ENCODE assay signal across 16 cellular contexts in genomic region chr12:80710727-80711066, GRCh38. TPM values are rescaled to one million over a fixed set of nuclear protein-coding genes. Genes with fewer than 3 reads are reported as not detected.
DNase-seq lines count a peak whose midpoint lies in the region; ATAC-seq and TF ChIP-seq lines count a peak whose summit lies in the region.
"Had no signal": no experiment of that assay in that cellular context is flagged by ENCODE, and none has a peak within 500 bp of the region (broad histone marks: within the 10 kb centered on the region; RNA-seq: fewer than 3 reads in every experiment).

No MANE protein-coding gene starts in this region.

- ATAC-seq in GM18870 (IDR thresholded peaks at IDR 0.05; ENCODE audit: unreplicated experiment), result peak; percentile 29
- peak; percentile 25 for ATAC-seq in GM21529 (IDR thresholded peaks at IDR 0.05; ENCODE audit: unreplicated experiment)
- ATAC-seq in HG03139 (IDR thresholded peaks at IDR 0.05; ENCODE audit: unreplicated experiment), result peak; percentile 8
- no peak for ATAC-seq in GM18858 (IDR thresholded peaks at IDR 0.05; ENCODE audit: unreplicated experiment)
- ATAC-seq in activated CD8-positive, alpha-beta memory T cell treated with anti-CD3 and anti-CD28 coated beads, Interleukin-2, amount 10 ng/mL, durations not matched to agents 7 days and 5 days, result no peak
- no peak for ATAC-seq in GM21526 (IDR thresholded peaks at IDR 0.05; ENCODE audit: low FRiP score, unreplicated experiment)
- ATAC-seq: activated CD8-positive, alpha-beta T cell treated with anti-CD3 and anti-CD28 coated beads for 36 hours had no signal

- TF ChIP-seq CTCF in endothelial cell (IDR thresholded peaks at IDR 0.05; ENCODE audit: unreplicated experiment), result no peak

- H3K9me3 Mint-ChIP-seq in endothelial cell (ENCODE audit: unreplicated experiment), result no peaks in the 10 kb centered on the region
- no peaks in the 10 kb centered on the region for H3K9me3 Mint-ChIP-seq in activated CD8-positive, alpha-beta memory T cell treated with anti-CD3 and anti-CD28 coated beads, Interleukin-2, amount 10 ng/mL, durations not matched to agents 7 days and 5 days (ENCODE audit: low read depth)
- H3K9me3 Mint-ChIP-seq: dendritic cell treated with granulocyte-macrophage colony-stimulating factor and Interleukin-4, amounts not matched to agents 40 ng/mL and 50 ng/mL, for 4 days had no signal

- H3K27me3 Mint-ChIP-seq in endothelial cell (ENCODE audit: unreplicated experiment), result peaks cover 15% of the 10 kb centered on the region
- H3K27me3 Mint-ChIP-seq in activated CD8-positive, alpha-beta memory T cell treated with anti-CD3 and anti-CD28 coated beads, Interleukin-2, amount 10 ng/mL, durations not matched to agents 7 days and 5 days, result peaks cover 54% of the 10 kb centered on the region

- peaks cover 59% of the 10 kb centered on the region for H3K4me1 Mint-ChIP-seq in endothelial cell (ENCODE audit: unreplicated experiment)
- H3K4me1 Mint-ChIP-seq in activated CD8-positive, alpha-beta memory T cell treated with anti-CD3 and anti-CD28 coated beads, Interleukin-2, amount 10 ng/mL, durations not matched to agents 7 days and 5 days, result peaks cover 5% of the 10 kb centered on the region

- H3K36me3 Mint-ChIP-seq in endothelial cell (ENCODE audit: low read depth, unreplicated experiment), result no peaks in the 10 kb centered on the region
- H3K36me3 Mint-ChIP-seq in activated CD8-positive, alpha-beta memory T cell treated with anti-CD3 and anti-CD28 coated beads, Interleukin-2, amount 10 ng/mL, durations not matched to agents 7 days and 5 days, result peaks cover 2% of the 10 kb centered on the region

- H3K4me3 Mint-ChIP-seq in endothelial cell (ENCODE audit: unreplicated experiment), result no peak overlapping the region
- H3K4me3 Mint-ChIP-seq in activated CD8-positive, alpha-beta memory T cell treated with anti-CD3 and anti-CD28 coated beads, Interleukin-2, amount 10 ng/mL, durations not matched to agents 7 days and 5 days, result no peak overlapping the region
- H3K4me3 Mint-ChIP-seq: activated CD8-positive, alpha-beta T cell treated with anti-CD3 and anti-CD28 coated beads for 36 hours; dendritic cell treated with granulocyte-macrophage colony-stimulating factor and Interleukin-4, amounts not matched to agents 40 ng/mL and 50 ng/mL, for 4 days had no signal

- DNase-seq in endothelial cell (ENCODE audit: low spot score), result no peak
- no peak for DNase-seq in activated CD8-positive, alpha-beta memory T cell treated with anti-CD3 and anti-CD28 coated beads, Interleukin-2, amount 10 ng/mL, durations not matched to agents 7 days and 5 days
- DNase-seq in DMS 273 (lab: John Stamatoyannopoulos, UW; ENCODE audit: unreplicated experiment), result no peak
- DNase-seq: activated CD8-positive, alpha-beta T cell treated with anti-CD3 and anti-CD28 coated beads for 36 hours; activated effector memory CD4-positive, alpha-beta T cell treated with Interleukin-2 at 50 U/mL for 16 hours; esophagus squamous epithelium; NCI-H1694 treated with DMSO at 0.1 percent for 48 hours; NCI-H510A treated with DMSO at 0.1 percent for 48 hours had no signal

- CTCF ChIA-PET in activated CD8-positive, alpha-beta memory T cell treated with anti-CD3 and anti-CD28 coated beads, Interleukin-2, amount 10 ng/mL, durations not matched to agents 7 days and 5 days (lab: Charles Lee), result no interaction called here

- peak overlapping the region; percentile 95 for H3K27ac Mint-ChIP-seq in endothelial cell (ENCODE audit: unreplicated experiment)
- no peak overlapping the region for H3K27ac Mint-ChIP-seq in activated CD8-positive, alpha-beta memory T cell treated with anti-CD3 and anti-CD28 coated beads, Interleukin-2, amount 10 ng/mL, durations not matched to agents 7 days and 5 days
- H3K27ac Mint-ChIP-seq: activated CD8-positive, alpha-beta T cell treated with anti-CD3 and anti-CD28 coated beads for 36 hours; dendritic cell treated with granulocyte-macrophage colony-stimulating factor and Interleukin-4, amounts not matched to agents 40 ng/mL and 50 ng/mL, for 4 days had no signal

RNA-seq across cellular contexts. Expression of gene MYF6, which starts 3.3 kb away (rescaled TPM):
- total RNA-seq in endothelial cell (ENCODE audit: unreplicated experiment), result 0.31 TPM
- total RNA-seq in activated CD8-positive, alpha-beta memory T cell treated with anti-CD3 and anti-CD28 coated beads, Interleukin-2, amount 10 ng/mL, durations not matched to agents 7 days and 5 days, result not detected
- total RNA-seq: activated CD8-positive, alpha-beta T cell treated with anti-CD3 and anti-CD28 coated beads for 36 hours; astrocyte had no signal

RNA-seq across cellular contexts. Expression of gene MYF5, which starts 6.0 kb away (rescaled TPM):
- not detected for total RNA-seq in endothelial cell (ENCODE audit: unreplicated experiment)
- not detected for total RNA-seq in activated CD8-positive, alpha-beta memory T cell treated with anti-CD3 and anti-CD28 coated beads, Interleukin-2, amount 10 ng/mL, durations not matched to agents 7 days and 5 days
- total RNA-seq: activated CD8-positive, alpha-beta T cell treated with anti-CD3 and anti-CD28 coated beads for 36 hours; astrocyte; esophagus squamous epithelium; hepatocyte had no signal

Comparison
In these comparisons a context has a peak if more than half of its experiments do, and no peak if none do; other contexts are left out.
1. ATAC-seq: peak in GM18870 (single experiment), GM21529 (single experiment) and HG03139 (single experiment); none in GM18858 (single experiment), activated CD8-positive, alpha-beta memory T cell treated with anti-CD3 and anti-CD28 coated beads, Interleukin-2, amount 10 ng/mL, durations not matched to agents 7 days and 5 days (single experiment) and GM21526 (single experiment).